8 cellular contexts compared by ENCODE assay signal in the genomic region with DNA sequence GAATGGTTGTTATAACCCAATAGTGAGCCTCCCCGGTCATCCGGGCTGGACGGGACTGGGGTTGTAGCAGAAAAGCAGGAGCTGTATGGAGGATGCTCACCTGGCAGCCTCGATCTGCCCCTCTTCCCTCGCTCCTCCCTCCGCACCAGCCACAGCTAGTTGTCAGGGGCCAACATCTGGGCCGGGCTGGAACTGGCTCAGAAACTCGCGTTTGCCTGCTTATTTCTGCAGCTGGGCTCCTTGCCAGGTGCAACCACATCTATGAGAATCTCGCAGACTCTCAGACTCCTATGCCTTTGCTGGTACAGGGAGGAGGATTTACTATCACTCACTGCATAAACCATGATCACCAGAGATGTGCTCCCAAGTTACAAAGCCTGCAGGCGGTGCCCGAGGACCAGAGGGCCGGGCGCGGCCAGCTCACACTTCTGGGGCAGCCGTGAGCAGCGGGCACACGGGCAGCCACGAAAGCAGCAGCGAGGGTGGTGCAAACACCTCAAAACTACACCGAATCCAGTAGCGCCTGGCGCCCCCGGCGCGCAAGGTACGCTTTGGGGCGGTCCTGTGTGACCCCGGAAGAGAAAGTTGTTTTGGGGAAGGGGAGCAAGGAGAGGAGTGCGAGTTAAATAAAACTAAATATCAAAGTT. TPM values are rescaled to one million over a fixed set of nuclear protein-coding genes. Genes with fewer than 3 reads are reported as not detected.
DNase-seq lines count a peak whose midpoint lies in the region; ATAC-seq and TF ChIP-seq lines count a peak whose summit lies in the region.

No MANE protein-coding gene starts in this region.

- peak; percentile 97 for DNase-seq in Jurkat, Clone E6-1 (ENCODE audit: low read depth, low spot score)
- DNase-seq in SK-N-DZ (ENCODE audit: low spot score), result peak; percentile 73
- DNase-seq in amniotic stem cell (lab: John Stamatoyannopoulos, UW), result peak; percentile 71
- DNase-seq in left ventricle myocardium superior, result peak; percentile 76
- peak; percentile 20 for DNase-seq in progenitor cell of endocrine pancreas (ENCODE audit: low spot score, unreplicated experiment)
- no peak for DNase-seq in foreskin melanocyte

- peaks cover 8% of the 10 kb centered on the region; the same call in 1 of the 2 replicates for H3K4me1 ChIP-seq in ES-I3 (ENCODE audit: insufficient read depth, low read length)

- peaks cover 43% of the 10 kb centered on the region for H3K4me1 Mint-ChIP-seq in progenitor cell of endocrine pancreas (ENCODE audit: low read depth)

- peak overlapping the region; percentile 78 for H3K9ac ChIP-seq in ES-I3 (ENCODE audit: low read depth, low read length)

- peak; percentile 16 for TF ChIP-seq CTCF in progenitor cell of endocrine pancreas (IDR thresholded peaks at IDR 0.05; ENCODE audit: unreplicated experiment)

- H3K4me3 Mint-ChIP-seq in progenitor cell of endocrine pancreas (ENCODE audit: low read depth), result peak overlapping the region; percentile 90

- H3K36me3 Mint-ChIP-seq in progenitor cell of endocrine pancreas (ENCODE audit: insufficient read depth), result peaks cover 4% of the 10 kb centered on the region

- peak overlapping the region; percentile 100 for H3K27ac Mint-ChIP-seq in progenitor cell of endocrine pancreas

- H3K9me3 ChIP-seq in ES-I3 (ENCODE audit: control insufficient read depth, insufficient read depth, low read length), result no peaks in the 10 kb centered on the region; the same call in 1 of the 2 replicates

- H3K4me3 ChIP-seq in Jurkat, Clone E6-1 (ENCODE audit: low read length), result peak overlapping the region; percentile 96

- H3K36me3 ChIP-seq in ES-I3 (ENCODE audit: insufficient read depth, low read length), result no peaks in the 10 kb centered on the region

- intact Hi-C loops in left ventricle myocardium superior (cut with micrococcal nuclease), result loop anchor here (10.0 kb wide), 1 partner anchor 161 kb away; no protein-coding TSS in a partner anchor

- peaks cover 5% of the 10 kb centered on the region for H3K9me3 Mint-ChIP-seq in progenitor cell of endocrine pancreas (ENCODE audit: low read depth)

- H3K27me3 Mint-ChIP-seq in progenitor cell of endocrine pancreas, result no peaks in the 10 kb centered on the region

- ATAC-seq in GM21786 (IDR thresholded peaks at IDR 0.05; ENCODE audit: unreplicated experiment), result peak; percentile 61
- peak; percentile 86 for ATAC-seq in left ventricle myocardium superior

RNA-seq across cellular contexts. Expression of a gene that starts 0.6 kb away (rescaled TPM):
- polyA plus RNA-seq in Jurkat, Clone E6-1 (2012; ENCODE audit: insufficient read depth, insufficient read length), result 7.8 TPM
- polyA plus RNA-seq in SK-N-DZ (2014; cell fraction: cytosol; rRNA removed), result 5.0 and 7.0 TPM in 2 replicates
- 7.8 and 13.3 TPM in 2 replicates for polyA plus RNA-seq in SK-N-DZ (2014; cell fraction: nucleus; rRNA removed)
- 2.0 TPM for total RNA-seq in left ventricle myocardium superior
- 36.2 and 39.2 TPM in 2 replicates for total RNA-seq in progenitor cell of endocrine pancreas

Comparison
In these comparisons a context has a peak if more than half of its experiments do, and no peak if none do; other contexts are left out.
1. RNA of a gene that starts 0.6 kb away (total RNA-seq): 36.2 to 39.2 TPM in progenitor cell of endocrine pancreas; 2.0 TPM in left ventricle myocardium superior (single experiment); every median in the first group is over 10 times any median in the second.